In genomic region chr18:48222118-48222517, GRCh38 we compare ENCODE assay signal across 9 cellular contexts.
DNase-seq lines count a peak whose midpoint lies in the region; ATAC-seq, FAIRE-seq and TF ChIP-seq lines count a peak whose summit lies in the region.
"Had no signal": no experiment of that assay in that cellular context is flagged by ENCODE, and none has a peak within 500 bp of the region (broad histone marks: within the 10 kb centered on the region; RNA-seq: fewer than 3 reads in every experiment).

No MANE protein-coding gene starts in this region.

- DNase-seq in NOMO-1 treated with DMSO at 0.1 percent for 48 hours (lab: John Stamatoyannopoulos, UW; ENCODE audit: unreplicated experiment) (peak; percentile 4), NOMO-1 (lab: John Stamatoyannopoulos, UW; ENCODE audit: unreplicated experiment in 2 of 2) (no peak), KG1 (lab: John Stamatoyannopoulos, UW) (peak; percentile 1), PC-3 (peak; percentile 50), fibroblast of the conjunctiva (ENCODE audit: low read depth) (peak; percentile 3), AG20443 (ENCODE audit: low spot score) (no peak), sigmoid colon (no peak), frontal cortex (ENCODE audit: low spot score in 2 of 2) (no peak)

- H3K9me3 ChIP-seq in PC-3 (ENCODE audit: low read length) (no peaks in the 10 kb centered on the region), sigmoid colon (no peaks in the 10 kb centered on the region)
- H3K9me3 ChIP-seq: A549 had no signal

- FAIRE-seq in frontal cortex (lab: Jason Lieb, UNC): no peak
- FAIRE-seq: A549 had no signal

- no TSS peak for BruUV-seq in PC-3 (replicated peaks; lab: Mats Ljungman, UMichigan)

- H3K4me3 ChIP-seq in PC-3 (ENCODE audit: low read length): no peak overlapping the region
- H3K4me3 ChIP-seq in sigmoid colon: no peak overlapping the region
- H3K4me3 ChIP-seq: A549 had no signal

- H4K20me1 ChIP-seq in PC-3 (ENCODE audit: low read length): no peaks in the 10 kb centered on the region

- H3K27ac ChIP-seq in PC-3 (ENCODE audit: low read length) (no peak overlapping the region), sigmoid colon (no peak overlapping the region)
- H3K27ac ChIP-seq: A549 had no signal

- no peak for ATAC-seq in PC-3

- H3K27me3 ChIP-seq in PC-3 (ENCODE audit: low read length) (no peaks in the 10 kb centered on the region), sigmoid colon (no peaks in the 10 kb centered on the region)

- CTCF ChIA-PET in PC-3 (lab: Charles Lee): no interaction called here

- TF ChIP-seq EP300 in sigmoid colon (IDR thresholded peaks at IDR 0.05): no peak

- H3K79me2 ChIP-seq in PC-3 (ENCODE audit: low read length): no peaks in the 10 kb centered on the region

- WGBS in sigmoid colon, 2 donors: 9 to 20% methylated on average over 4 of the region's 4 CpGs

- TF ChIP-seq POLR2A in sigmoid colon (IDR thresholded peaks at IDR 0.05): no peak

- H3K4me2 ChIP-seq in PC-3 (ENCODE audit: low read length): no peak overlapping the region
- H3K4me2 ChIP-seq: A549 had no signal

- no peaks in the 10 kb centered on the region for H3F3A ChIP-seq in PC-3 (ENCODE audit: low read length, unreplicated experiment)

- intact Hi-C loops in PC-3 (cut with micrococcal nuclease) (no loop called here), sigmoid colon (cut with DNase I) (no loop called here)

- TF ChIP-seq CTCF in PC-3 (conservative IDR thresholded peaks at IDR 0.05; ENCODE audit: low read depth, low read length) (no peak), sigmoid colon (IDR thresholded peaks at IDR 0.05) (no peak)

- H3K4me1 ChIP-seq in PC-3 (ENCODE audit: insufficient read depth, low read length) (no peaks in the 10 kb centered on the region), sigmoid colon (no peaks in the 10 kb centered on the region)

- POLR2A ChIA-PET in PC-3 (lab: Charles Lee; ENCODE audit: unreplicated experiment): no interaction called here

- H3K36me3 ChIP-seq in PC-3 (ENCODE audit: low read depth, low read length) (no peaks in the 10 kb centered on the region), sigmoid colon (no peaks in the 10 kb centered on the region)

- H3K9me2 ChIP-seq in PC-3 (replicated peaks; ENCODE audit: low read length): no peaks in the 10 kb centered on the region

- H2AFZ ChIP-seq in PC-3 (ENCODE audit: low read length): no peak overlapping the region

- no peak overlapping the region for H3K9ac ChIP-seq in PC-3 (ENCODE audit: low read length)

Comparison
In these comparisons a context has a peak if more than half of its experiments do, and no peak if none do; other contexts are left out.
1. DNase-seq: peak in NOMO-1 treated with DMSO at 0.1 percent for 48 hours (single experiment), KG1 (single experiment), PC-3 (single experiment) and fibroblast of the conjunctiva (single experiment); none in NOMO-1 (0 of 2), AG20443 (single experiment), sigmoid colon (single experiment) and frontal cortex (0 of 2).